36 cellular contexts compared by ENCODE assay signal in genomic region chr11:1069740-1070139, GRCh38. TPM values are rescaled to one million over a fixed set of nuclear protein-coding genes. Genes with fewer than 3 reads are reported as not detected.
"Had no signal": no experiment of that assay in that cellular context is flagged by ENCODE, and none has a peak within 500 bp of the region (broad histone marks: within the 10 kb centered on the region; RNA-seq: fewer than 3 reads in every experiment).

No MANE protein-coding gene starts in this region.

- H3K36me3 Mint-ChIP-seq: activated CD4-positive, alpha-beta memory T cell treated with anti-CD3 and anti-CD28 coated beads for 36 hours; activated naive CD4-positive, alpha-beta T cell treated with anti-CD3 and anti-CD28 coated beads, Interleukin-2, amount 10 ng/mL, durations not matched to agents 7 days and 5 days; activated naive CD4-positive, alpha-beta T cell treated with anti-CD3 and anti-CD28 coated beads, Interleukin-2, amount 50 U/mL, for 24 hours; activated naive CD8-positive, alpha-beta T cell; activated naive CD8-positive, alpha-beta T cell treated with anti-CD3 and anti-CD28 coated beads, Interleukin-2, amount 10 ng/mL, durations not matched to agents 7 days and 5 days; brain had no signal

- H3K9me3 ChIP-seq: ascending aorta had no signal

- H3K4me1 Mint-ChIP-seq: activated B cell treated with CpG ODN at 0.5 μM for 24 hours; activated CD4-positive, alpha-beta T cell treated with anti-CD3 and anti-CD28 coated beads, Interleukin-2, amount 10 ng/mL, durations not matched to agents 24 days and 14 days; activated naive CD4-positive, alpha-beta T cell treated with anti-CD3 and anti-CD28 coated beads, Interleukin-2, amount 10 ng/mL, durations not matched to agents 7 days and 5 days; activated naive CD4-positive, alpha-beta T cell treated with anti-CD3 and anti-CD28 coated beads, Interleukin-2, amount 50 U/mL, for 24 hours; activated naive CD8-positive, alpha-beta T cell treated with anti-CD3 and anti-CD28 coated beads, Interleukin-2, amount 10 ng/mL, durations not matched to agents 7 days and 5 days; activated naive CD8-positive, alpha-beta T cell treated with anti-CD3 and anti-CD28 coated beads, Interleukin-2, amount 50 U/mL, for 24 hours; brain had no signal

- H3K4me3 Mint-ChIP-seq: activated B cell treated with CpG ODN at 0.5 μM for 24 hours; activated CD4-positive, alpha-beta memory T cell treated with anti-CD3 and anti-CD28 coated beads for 36 hours; activated CD4-positive, alpha-beta T cell treated with anti-CD3 and anti-CD28 coated beads, Interleukin-2, amount 10 ng/mL, durations not matched to agents 24 days and 14 days; activated CD8-positive, alpha-beta T cell treated with anti-CD3 and anti-CD28 coated beads for 36 hours; activated naive CD4-positive, alpha-beta T cell treated with anti-CD3 and anti-CD28 coated beads, Interleukin-2, amount 10 ng/mL, durations not matched to agents 7 days and 5 days; activated naive CD4-positive, alpha-beta T cell treated with anti-CD3 and anti-CD28 coated beads, Interleukin-2, amount 50 U/mL, for 24 hours; activated naive CD8-positive, alpha-beta T cell; activated naive CD8-positive, alpha-beta T cell treated with anti-CD3 and anti-CD28 coated beads, Interleukin-2, amount 10 ng/mL, durations not matched to agents 7 days and 5 days; activated naive CD8-positive, alpha-beta T cell treated with anti-CD3 and anti-CD28 coated beads, Interleukin-2, amount 50 U/mL, for 24 hours; activated T-cell treated with anti-CD3 and anti-CD28 coated beads, Interleukin-2, amount 50 U/mL, for 4 hours; activated T-cell treated with anti-CD3 and anti-CD28 coated beads, Interleukin-2, amount 50 U/mL, for 72 hours; activated T-helper 1 cell treated with anti-CD3 and anti-CD28 coated beads, Interleukin-12 subunit alpha, Interleukin-12 subunit beta, Interleukin-2, Interleukin-4 antibody, amounts not matched to agents 30 ng/mL and 10 ng/mL and 1 ng/mL, durations not matched to agents 14 hours and 24 hours and 36 hours; brain; T-helper 1 cell treated with Interleukin-12 subunit alpha and Interleukin-12 subunit beta and Interleukin-4 antibody, amounts not matched to agents 30 μg/mL and 1 μg/mL, for 36 hours; T-helper 2 cell treated with Interferon-gamma antibody and Interleukin-4, amounts not matched to agents 5 μg/mL and 100 μg/mL, for 36 hours had no signal

- H3K4me3 ChIP-seq: ascending aorta, cardiac muscle cell had no signal

- ATAC-seq: activated CD8-positive, alpha-beta T cell treated with anti-CD3 and anti-CD28 coated beads for 36 hours; activated naive CD8-positive, alpha-beta T cell treated with anti-CD3 and anti-CD28 coated beads, Interleukin-2, amount 50 U/mL, for 24 hours; activated T-cell treated with anti-CD3 and anti-CD28 coated beads, Interleukin-2, amount 50 U/mL, for 4 hours; activated T-cell treated with anti-CD3 and anti-CD28 coated beads, Interleukin-2, amount 50 U/mL, for 72 hours had no signal

- H3K27me3 ChIP-seq: ascending aorta, cardiac muscle cell had no signal

- H3K9me3 Mint-ChIP-seq: activated CD4-positive, alpha-beta memory T cell treated with anti-CD3 and anti-CD28 coated beads for 36 hours; activated CD4-positive, alpha-beta T cell treated with anti-CD3 and anti-CD28 coated beads, Interleukin-2, amount 10 ng/mL, durations not matched to agents 24 days and 14 days; activated CD8-positive, alpha-beta T cell treated with anti-CD3 and anti-CD28 coated beads for 36 hours; activated naive CD4-positive, alpha-beta T cell treated with anti-CD3 and anti-CD28 coated beads, Interleukin-2, amount 10 ng/mL, durations not matched to agents 7 days and 5 days; activated naive CD4-positive, alpha-beta T cell treated with anti-CD3 and anti-CD28 coated beads, Interleukin-2, amount 50 U/mL, for 24 hours; activated naive CD8-positive, alpha-beta T cell treated with anti-CD3 and anti-CD28 coated beads, Interleukin-2, amount 10 ng/mL, durations not matched to agents 7 days and 5 days; activated naive CD8-positive, alpha-beta T cell treated with anti-CD3 and anti-CD28 coated beads, Interleukin-2, amount 50 U/mL, for 24 hours; activated T-cell treated with anti-CD3 and anti-CD28 coated beads, Interleukin-2, amount 50 U/mL, for 4 hours; activated T-cell treated with anti-CD3 and anti-CD28 coated beads, Interleukin-2, amount 50 U/mL, for 72 hours; activated T-helper 1 cell treated with anti-CD3 and anti-CD28 coated beads, Interleukin-12 subunit alpha, Interleukin-12 subunit beta, Interleukin-2, Interleukin-4 antibody, amounts not matched to agents 30 ng/mL and 10 ng/mL and 1 ng/mL, durations not matched to agents 14 hours and 24 hours and 36 hours; activated T-helper 2 cell treated with anti-CD3 and anti-CD28 coated beads, Interferon-gamma antibody, Interleukin-2, Interleukin-4, amounts not matched to agents 10 μg/mL and 5 μg/mL and 100 μg/mL, durations not matched to agents 14 hours and 24 hours and 36 hours; T-helper 1 cell treated with Interleukin-12 subunit alpha and Interleukin-12 subunit beta and Interleukin-4 antibody, amounts not matched to agents 30 μg/mL and 1 μg/mL, for 36 hours; T-helper 2 cell treated with Interferon-gamma antibody and Interleukin-4, amounts not matched to agents 5 μg/mL and 100 μg/mL, for 36 hours had no signal

- H3K27ac ChIP-seq: ascending aorta, cardiac muscle cell, VCaP had no signal

- H3K4me1 ChIP-seq: ascending aorta had no signal

- H3K36me3 ChIP-seq: ascending aorta, cardiac muscle cell had no signal

- H3K27ac Mint-ChIP-seq: activated B cell treated with CpG ODN at 0.5 μM for 24 hours; activated CD4-positive, alpha-beta memory T cell treated with anti-CD3 and anti-CD28 coated beads for 36 hours; activated CD4-positive, alpha-beta T cell treated with anti-CD3 and anti-CD28 coated beads, Interleukin-2, amount 10 ng/mL, durations not matched to agents 24 days and 14 days; activated CD8-positive, alpha-beta T cell treated with anti-CD3 and anti-CD28 coated beads for 36 hours; activated naive CD4-positive, alpha-beta T cell treated with anti-CD3 and anti-CD28 coated beads, Interleukin-2, amount 10 ng/mL, durations not matched to agents 7 days and 5 days; activated naive CD4-positive, alpha-beta T cell treated with anti-CD3 and anti-CD28 coated beads, Interleukin-2, amount 50 U/mL, for 24 hours; activated naive CD8-positive, alpha-beta T cell; activated naive CD8-positive, alpha-beta T cell treated with anti-CD3 and anti-CD28 coated beads, Interleukin-2, amount 10 ng/mL, durations not matched to agents 7 days and 5 days; activated naive CD8-positive, alpha-beta T cell treated with anti-CD3 and anti-CD28 coated beads, Interleukin-2, amount 50 U/mL, for 24 hours; activated T-cell treated with anti-CD3 and anti-CD28 coated beads, Interleukin-2, amount 50 U/mL, for 72 hours; activated T-helper 1 cell treated with anti-CD3 and anti-CD28 coated beads, Interleukin-12 subunit alpha, Interleukin-12 subunit beta, Interleukin-2, Interleukin-4 antibody, amounts not matched to agents 30 ng/mL and 10 ng/mL and 1 ng/mL, durations not matched to agents 14 hours and 24 hours and 36 hours; activated T-helper 2 cell treated with anti-CD3 and anti-CD28 coated beads, Interferon-gamma antibody, Interleukin-2, Interleukin-4, amounts not matched to agents 10 μg/mL and 5 μg/mL and 100 μg/mL, durations not matched to agents 14 hours and 24 hours and 36 hours; brain; T-helper 1 cell treated with Interleukin-12 subunit alpha and Interleukin-12 subunit beta and Interleukin-4 antibody, amounts not matched to agents 30 μg/mL and 1 μg/mL, for 36 hours; T-helper 2 cell treated with Interferon-gamma antibody and Interleukin-4, amounts not matched to agents 5 μg/mL and 100 μg/mL, for 36 hours had no signal

- DNase-seq: activated B cell treated with CpG ODN at 0.5 μM for 24 hours; activated CD4-positive, alpha-beta T cell treated with anti-CD3 and anti-CD28 coated beads, Interleukin-2, amount 10 ng/mL, durations not matched to agents 24 days and 14 days; activated CD4-positive, alpha-beta T cell treated with anti-CD3 and anti-CD28 coated beads, Interleukin-2, amount 50 U/mL, for 1 hour; activated CD4-positive, alpha-beta T cell treated with anti-CD3 and anti-CD28 coated beads, Interleukin-2, amount 50 U/mL, for 4 hours; activated CD4-positive, CD25-positive, alpha-beta regulatory T cell treated with anti-CD3 and anti-CD28 coated beads, Interleukin-2, amount 50 U/mL, for 72 hours; activated CD8-positive, alpha-beta memory T cell treated with anti-CD3 and anti-CD28 coated beads, Interleukin-2, amount 50 U/mL, for 4 hours; activated CD8-positive, alpha-beta T cell treated with anti-CD3 and anti-CD28 coated beads for 36 hours; activated effector memory CD4-positive, alpha-beta T cell treated with Interleukin-2 at 50 U/mL for 16 hours; activated gamma-delta T cell; activated naive CD4-positive, alpha-beta T cell treated with anti-CD3 and anti-CD28 coated beads, Interleukin-2, amount 10 ng/mL, durations not matched to agents 7 days and 5 days; activated naive CD4-positive, alpha-beta T cell treated with Interleukin-2 at 50 U/mL for 16 hours; activated naive CD8-positive, alpha-beta T cell treated with anti-CD3 and anti-CD28 coated beads, Interleukin-2, amount 10 ng/mL, durations not matched to agents 7 days and 5 days; activated naive CD8-positive, alpha-beta T cell treated with anti-CD3 and anti-CD28 coated beads, Interleukin-2, amount 50 U/mL, for 24 hours; activated T-cell treated with anti-CD3 and anti-CD28 coated beads for 4 hours; activated T-cell treated with anti-CD3 and anti-CD28 coated beads, Interleukin-2, amount 50 U/mL, for 4 hours; activated T-cell treated with anti-CD3 and anti-CD28 coated beads, Interleukin-2, amount 50 U/mL, for 72 hours; amygdala; anterior cingulate cortex; central memory CD4-positive, alpha-beta T cell; T-helper 1 cell; T-helper 2 cell; T-helper 9 cell had no signal

- FAIRE-seq: bronchial epithelial cell, TTC549 had no signal

RNA-seq across cellular contexts. Expression of gene MUC2, which starts 4.9 kb away (rescaled TPM):
- total RNA-seq: activated B cell treated with CpG ODN at 0.5 μM for 24 hours; activated CD4-positive, alpha-beta memory T cell treated with anti-CD3 and anti-CD28 coated beads for 36 hours; activated CD4-positive, alpha-beta T cell treated with anti-CD3 and anti-CD28 coated beads, Interleukin-2, amount 10 ng/mL, durations not matched to agents 24 days and 14 days; activated CD8-positive, alpha-beta memory T cell treated with anti-CD3 and anti-CD28 coated beads for 36 hours; activated CD8-positive, alpha-beta T cell treated with anti-CD3 and anti-CD28 coated beads for 36 hours; activated naive CD8-positive, alpha-beta T cell treated with anti-CD3 and anti-CD28 coated beads, Interleukin-2, amount 10 ng/mL, durations not matched to agents 7 days and 5 days; activated T-cell treated with anti-CD3 and anti-CD28 coated beads, Interleukin-2, amount 50 U/mL, for 72 hours; activated T-helper 1 cell treated with anti-CD3 and anti-CD28 coated beads, Interleukin-12 subunit alpha, Interleukin-12 subunit beta, Interleukin-2, Interleukin-4 antibody, amounts not matched to agents 30 ng/mL and 10 ng/mL and 1 ng/mL, durations not matched to agents 14 hours and 24 hours and 36 hours; activated T-helper 2 cell treated with anti-CD3 and anti-CD28 coated beads, Interferon-gamma antibody, Interleukin-2, Interleukin-4, amounts not matched to agents 10 μg/mL and 5 μg/mL and 100 μg/mL, durations not matched to agents 14 hours and 24 hours and 36 hours; bronchial epithelial cell had no signal
- polyA plus RNA-seq: cardiac muscle cell had no signal

RNA-seq across cellular contexts. Expression of gene MUC6, which starts 33.2 kb away (rescaled TPM):
- total RNA-seq: activated B cell treated with CpG ODN at 0.5 μM for 24 hours; activated CD4-positive, alpha-beta memory T cell treated with anti-CD3 and anti-CD28 coated beads for 36 hours; activated CD4-positive, alpha-beta T cell treated with anti-CD3 and anti-CD28 coated beads, Interleukin-2, amount 10 ng/mL, durations not matched to agents 24 days and 14 days; activated CD8-positive, alpha-beta memory T cell treated with anti-CD3 and anti-CD28 coated beads for 36 hours; activated CD8-positive, alpha-beta T cell treated with anti-CD3 and anti-CD28 coated beads for 36 hours; activated naive CD8-positive, alpha-beta T cell treated with anti-CD3 and anti-CD28 coated beads, Interleukin-2, amount 10 ng/mL, durations not matched to agents 7 days and 5 days; activated T-cell treated with anti-CD3 and anti-CD28 coated beads, Interleukin-2, amount 50 U/mL, for 72 hours; activated T-helper 1 cell treated with anti-CD3 and anti-CD28 coated beads, Interleukin-12 subunit alpha, Interleukin-12 subunit beta, Interleukin-2, Interleukin-4 antibody, amounts not matched to agents 30 ng/mL and 10 ng/mL and 1 ng/mL, durations not matched to agents 14 hours and 24 hours and 36 hours; activated T-helper 2 cell treated with anti-CD3 and anti-CD28 coated beads, Interferon-gamma antibody, Interleukin-2, Interleukin-4, amounts not matched to agents 10 μg/mL and 5 μg/mL and 100 μg/mL, durations not matched to agents 14 hours and 24 hours and 36 hours; ascending aorta; bronchial epithelial cell; cardiac muscle cell had no signal
- polyA plus RNA-seq: cardiac muscle cell had no signal
